8 cellular contexts compared by ENCODE assay signal in the genomic region with DNA sequence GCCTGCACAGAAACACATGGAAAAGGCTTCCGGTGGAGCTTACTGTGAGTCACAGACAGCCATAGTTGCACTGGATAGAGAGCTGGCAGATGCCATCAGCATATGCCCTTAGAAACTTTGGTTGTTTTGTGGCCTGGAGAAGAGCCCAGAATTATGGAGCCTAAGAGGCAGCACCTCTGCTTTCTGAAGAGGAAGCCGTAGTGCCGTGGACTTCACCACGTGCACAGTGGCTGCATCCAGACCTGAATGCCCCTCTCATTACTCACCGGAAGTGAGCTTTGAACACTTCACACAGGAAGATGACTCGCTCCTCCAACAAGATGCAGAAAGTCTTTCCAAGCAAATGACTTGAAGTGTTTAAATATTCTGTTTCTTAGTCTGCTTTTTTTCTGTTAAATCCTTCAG. TPM values are rescaled to one million over a fixed set of nuclear protein-coding genes. Genes with fewer than 3 reads are reported as not detected.
A peak's percentile ranks its signal among the peaks of the same experiment; 100 is the strongest.
DNase-seq lines count a peak whose midpoint lies in the region; ATAC-seq and TF ChIP-seq lines count a peak whose summit lies in the region.

No MANE protein-coding gene starts in this region.

- H3K9me3 Mint-ChIP-seq in activated CD4-positive, alpha-beta T cell treated with anti-CD3 and anti-CD28 coated beads, Interleukin-2, amount 10 ng/mL, durations not matched to agents 24 days and 14 days, result peaks cover 6% of the 10 kb centered on the region
- H3K9me3 Mint-ChIP-seq in naive B cell, result no peaks in the 10 kb centered on the region
- H3K9me3 Mint-ChIP-seq in stimulated activated naive CD8-positive, alpha-beta T cell treated with anti-CD3 and anti-CD28 coated beads, Interleukin-15, amount 100 ng/mL, for 72 hours, result peaks cover 0 to 12% of the 10 kb centered on the region in 2 donors

- no peaks in the 10 kb centered on the region for H3K36me3 ChIP-seq in effector memory CD4-positive, alpha-beta T cell (ENCODE audit: control insufficient read depth, insufficient read depth, low read length)

- H3K9me3 ChIP-seq in effector memory CD4-positive, alpha-beta T cell (ENCODE audit: control insufficient read depth, low read length), result no peaks in the 10 kb centered on the region

- no peaks in the 10 kb centered on the region for H3K27me3 ChIP-seq in effector memory CD4-positive, alpha-beta T cell (replicated peaks; ENCODE audit: control insufficient read depth, insufficient read depth, low read length, poor library complexity, severe bottlenecking)

- H3K4me1 Mint-ChIP-seq in activated CD4-positive, alpha-beta T cell treated with anti-CD3 and anti-CD28 coated beads, Interleukin-2, amount 10 ng/mL, durations not matched to agents 24 days and 14 days, result peaks cover 46% of the 10 kb centered on the region
- peaks cover 7 to 16% (median 9%) of the 10 kb centered on the region in 3 donors for H3K4me1 Mint-ChIP-seq in naive B cell
- H3K4me1 Mint-ChIP-seq in stimulated activated naive CD8-positive, alpha-beta T cell treated with anti-CD3 and anti-CD28 coated beads, Interleukin-15, amount 100 ng/mL, for 72 hours, result peaks cover 46% of the 10 kb centered on the region

- H3K4me1 ChIP-seq in effector memory CD4-positive, alpha-beta T cell (ENCODE audit: control insufficient read depth, insufficient read depth, low read length, poor library complexity, severe bottlenecking), result peaks cover 19% of the 10 kb centered on the region

- no peaks in the 10 kb centered on the region for H3K36me3 Mint-ChIP-seq in activated CD4-positive, alpha-beta T cell treated with anti-CD3 and anti-CD28 coated beads, Interleukin-2, amount 10 ng/mL, durations not matched to agents 24 days and 14 days (ENCODE audit: low read depth)
- H3K36me3 Mint-ChIP-seq in naive B cell, result no peaks in the 10 kb centered on the region

- peak; percentile 100 for DNase-seq in AG09309 (ENCODE audit: low read depth)
- peak; percentile 37 for DNase-seq in GM19240 (ENCODE audit: insufficient read length, low spot score)
- DNase-seq in M059J (ENCODE audit: low read depth), result peak; percentile 100
- DNase-seq in activated CD4-positive, alpha-beta T cell treated with anti-CD3 and anti-CD28 coated beads, Interleukin-2, amount 10 ng/mL, durations not matched to agents 24 days and 14 days, result peak; percentile 84
- DNase-seq in effector memory CD4-positive, alpha-beta T cell, result peak in 2 of 3 donors; percentile 39 to 43
- no peak for DNase-seq in naive B cell
- DNase-seq in stimulated activated naive CD8-positive, alpha-beta T cell treated with anti-CD3 and anti-CD28 coated beads, Interleukin-15, amount 100 ng/mL, for 72 hours, result peak; percentile 28 to 69

- H3K27me3 Mint-ChIP-seq in activated CD4-positive, alpha-beta T cell treated with anti-CD3 and anti-CD28 coated beads, Interleukin-2, amount 10 ng/mL, durations not matched to agents 24 days and 14 days, result no peaks in the 10 kb centered on the region
- H3K27me3 Mint-ChIP-seq in naive B cell, result peaks cover 0 to 4% (median 0%) of the 10 kb centered on the region in 3 donors
- no peaks in the 10 kb centered on the region for H3K27me3 Mint-ChIP-seq in stimulated activated naive CD8-positive, alpha-beta T cell treated with anti-CD3 and anti-CD28 coated beads, Interleukin-15, amount 100 ng/mL, for 72 hours

- no peak overlapping the region for H3K4me3 ChIP-seq in AG09309 (ENCODE audit: control insufficient read depth, low read depth, low read length)
- H3K4me3 ChIP-seq in effector memory CD4-positive, alpha-beta T cell (ENCODE audit: insufficient read depth, low read depth, low read length, poor library complexity, severe bottlenecking), result peak overlapping the region; percentile 16

- intact Hi-C loops in activated CD4-positive, alpha-beta T cell treated with anti-CD3 and anti-CD28 coated beads, Interleukin-2, amount 10 ng/mL, durations not matched to agents 24 days and 14 days (cut with micrococcal nuclease), result loop anchor here (1.0 to 10.0 kb wide), 2 partner anchors 60 to 539 kb away; partner anchors contain the start of gene FGGY

- ATAC-seq in naive B cell (ENCODE audit: low read depth in 2 of 2) (peak; percentile 51 to 58), GM19397 (IDR thresholded peaks at IDR 0.05; ENCODE audit: unreplicated experiment) (no peak)
- ATAC-seq in stimulated activated naive CD8-positive, alpha-beta T cell treated with anti-CD3 and anti-CD28 coated beads, Interleukin-15, amount 100 ng/mL, for 72 hours, result peak; percentile 98

- H3K27ac Mint-ChIP-seq in activated CD4-positive, alpha-beta T cell treated with anti-CD3 and anti-CD28 coated beads, Interleukin-2, amount 10 ng/mL, durations not matched to agents 24 days and 14 days, result peak overlapping the region; percentile 91
- H3K27ac Mint-ChIP-seq in naive B cell, result peak overlapping the region in 1 of 6 donors; percentile 82
- H3K27ac Mint-ChIP-seq in stimulated activated naive CD8-positive, alpha-beta T cell treated with anti-CD3 and anti-CD28 coated beads, Interleukin-15, amount 100 ng/mL, for 72 hours, result no peak overlapping the region

- no peak overlapping the region for H3K27ac ChIP-seq in effector memory CD4-positive, alpha-beta T cell (ENCODE audit: insufficient read depth, low read length, poor library complexity, severe bottlenecking)

- TF ChIP-seq CTCF in AG09309 (IDR thresholded peaks at IDR 0.05; ENCODE audit: control insufficient read depth, insufficient read depth, low read depth, low read length, missing control alignments), result no peak

- peak overlapping the region; percentile 61 for H3K4me3 Mint-ChIP-seq in activated CD4-positive, alpha-beta T cell treated with anti-CD3 and anti-CD28 coated beads, Interleukin-2, amount 10 ng/mL, durations not matched to agents 24 days and 14 days
- H3K4me3 Mint-ChIP-seq in naive B cell, result no peak overlapping the region
- H3K4me3 Mint-ChIP-seq in stimulated activated naive CD8-positive, alpha-beta T cell treated with anti-CD3 and anti-CD28 coated beads, Interleukin-15, amount 100 ng/mL, for 72 hours, result peak overlapping the region; percentile 23 to 55

RNA-seq across cellular contexts. Expression of gene JUN, which starts 28.4 kb away (rescaled TPM):
- total RNA-seq in M059J (2014; rRNA removed; shearing (Covaris generic)), result 49.3 and 85.5 TPM in 2 replicates
- 51.6 and 52.6 TPM in 2 replicates for total RNA-seq in activated CD4-positive, alpha-beta T cell treated with anti-CD3 and anti-CD28 coated beads, Interleukin-2, amount 10 ng/mL, durations not matched to agents 24 days and 14 days
- polyA plus RNA-seq in naive B cell (ENCODE audit: low read depth in 6 of 6), result 100 to 1,000 TPM in 5 of 6 donors, 10 to 100 TPM in 1; 65.0 to 352 (median 221) TPM

RNA-seq across cellular contexts. Expression of gene MYSM1, which starts 55.6 kb away (rescaled TPM):
- total RNA-seq in M059J (2014; rRNA removed; shearing (Covaris generic)), result 4.3 and 9.1 TPM in 2 replicates
- total RNA-seq in activated CD4-positive, alpha-beta T cell treated with anti-CD3 and anti-CD28 coated beads, Interleukin-2, amount 10 ng/mL, durations not matched to agents 24 days and 14 days, result 42.4 and 43.9 TPM in 2 replicates
- polyA plus RNA-seq in naive B cell (ENCODE audit: low read depth in 6 of 6), result 10 to 100 TPM in 4 of 6 donors, 1 to 10 TPM in 2; 9.3 to 18.6 (median 12.0) TPM

Comparison
In these comparisons a context has a peak if more than half of its experiments do, and no peak if none do; other contexts are left out.
1. H3K4me3 Mint-ChIP-seq: peak in activated CD4-positive, alpha-beta T cell treated with anti-CD3 and anti-CD28 coated beads, Interleukin-2, amount 10 ng/mL, durations not matched to agents 24 days and 14 days (single experiment) and stimulated activated naive CD8-positive, alpha-beta T cell treated with anti-CD3 and anti-CD28 coated beads, Interleukin-15, amount 100 ng/mL, for 72 hours (2 of 2); none in naive B cell (0 of 8).